In genomic region chr9:128845186-128845931, GRCh38 we compare ENCODE assay signal across 10 cellular contexts. TPM values are rescaled to one million over a fixed set of nuclear protein-coding genes. Genes with fewer than 3 reads are reported as not detected.
DNase-seq lines count a peak whose midpoint lies in the region; ATAC-seq, FAIRE-seq and TF ChIP-seq lines count a peak whose summit lies in the region.
"Had no signal": no experiment of that assay in that cellular context is flagged by ENCODE, and none has a peak within 500 bp of the region (broad histone marks: within the 10 kb centered on the region; RNA-seq: fewer than 3 reads in every experiment).

No MANE protein-coding gene starts in this region.

- intact Hi-C loops in posterior vena cava (cut with DNase I), result no loop called here

- peak overlapping the region; percentile 6 for H3K27ac ChIP-seq in endodermal cell (ENCODE audit: low read depth, low read length)

- H3K27me3 ChIP-seq in endodermal cell (ENCODE audit: control insufficient read depth, insufficient read depth, low read length, poor library complexity, severe bottlenecking), result no peaks in the 10 kb centered on the region

- 87 to 93% methylated on average over 9 to 13 of the region's 13 CpGs for WGBS in endodermal cell (ENCODE audit: insufficient coverage in 1 of 2, insufficient read length in 1 of 2), 2 experiments

- peaks cover 24% of the 10 kb centered on the region for H3K9me3 Mint-ChIP-seq in endodermal cell

- H3K4me1 ChIP-seq in endodermal cell (ENCODE audit: control insufficient read depth, insufficient read depth, low read length), result peaks cover 9% of the 10 kb centered on the region

- peaks cover 33% of the 10 kb centered on the region for H3K36me3 Mint-ChIP-seq in endodermal cell (ENCODE audit: low read depth)

- peak overlapping the region; percentile 40 for H3K4me3 ChIP-seq in endodermal cell (ENCODE audit: low read length)

- H3K4me3 Mint-ChIP-seq in endodermal cell, result no peak overlapping the region
- H3K4me3 Mint-ChIP-seq: activated CD4-positive, alpha-beta memory T cell treated with anti-CD3 and anti-CD28 coated beads for 36 hours had no signal

- DNase-seq in EH (ENCODE audit: low read depth) (peak; percentile 18), NCI-H345 treated with DMSO at 0.1 percent for 48 hours (lab: John Stamatoyannopoulos, UW; ENCODE audit: unreplicated experiment) (peak; percentile 81), endodermal cell (peak; percentile 76), posterior vena cava (ENCODE audit: low spot score) (peak; percentile 72), SW 1271 (lab: John Stamatoyannopoulos, UW) (no peak), HTR-8/SVneo (ENCODE audit: insufficient read length, low spot score) (no peak)
- DNase-seq: activated CD4-positive, alpha-beta memory T cell treated with anti-CD3 and anti-CD28 coated beads for 36 hours had no signal

- H3K36me3 ChIP-seq in endodermal cell (ENCODE audit: control insufficient read depth, insufficient read depth, low read length), result no peaks in the 10 kb centered on the region

- ATAC-seq in GM21447 (IDR thresholded peaks at IDR 0.05; ENCODE audit: unreplicated experiment) (no peak), HG03469 (IDR thresholded peaks at IDR 0.05; ENCODE audit: unreplicated experiment) (no peak)

- peaks cover 16% of the 10 kb centered on the region for H3K9me3 ChIP-seq in endodermal cell (ENCODE audit: control insufficient read depth, low read length)

- peak; percentile 60 for TF ChIP-seq CTCF in endodermal cell (conservative IDR thresholded peaks at IDR 0.05)

- peaks cover 8% of the 10 kb centered on the region for H3K4me1 Mint-ChIP-seq in endodermal cell

- no peak overlapping the region for H3K9ac ChIP-seq in endodermal cell (ENCODE audit: extremely low read depth, low read length, poor library complexity, severe bottlenecking)

- H3K27me3 Mint-ChIP-seq in endodermal cell (ENCODE audit: insufficient read depth), result no peaks in the 10 kb centered on the region
- H3K27me3 Mint-ChIP-seq: activated CD4-positive, alpha-beta memory T cell treated with anti-CD3 and anti-CD28 coated beads for 36 hours had no signal

- FAIRE-seq in HTR-8/SVneo (lab: Jason Lieb, UNC), result no peak
- FAIRE-seq: urothelium cell line had no signal

- peak overlapping the region; percentile 78 for H3K27ac Mint-ChIP-seq in endodermal cell
- H3K27ac Mint-ChIP-seq: activated CD4-positive, alpha-beta memory T cell treated with anti-CD3 and anti-CD28 coated beads for 36 hours had no signal

RNA-seq across cellular contexts. Expression of gene SPOUT1, which starts 15.8 kb away (rescaled TPM):
- total RNA-seq in endodermal cell, result 10 to 100 TPM; 66.9 to 86.5 TPM
- 39.4 TPM for polyA plus RNA-seq in endodermal cell (2013, experiment 1 of 2)
- polyA plus RNA-seq in endodermal cell (2013, experiment 2 of 2), result 25.4 TPM
- total RNA-seq in posterior vena cava, result 10 to 100 TPM; 23.3 to 24.8 TPM

RNA-seq across cellular contexts. Expression of gene ENDOG, which starts 27.1 kb away (rescaled TPM):
- total RNA-seq in endodermal cell, result 10 to 100 TPM; 15.5 to 15.7 TPM
- 13.1 TPM for polyA plus RNA-seq in endodermal cell (2013, experiment 1 of 2)
- polyA plus RNA-seq in endodermal cell (2013, experiment 2 of 2), result 11.5 TPM
- 10 to 100 TPM; 15.8 to 16.6 TPM for total RNA-seq in posterior vena cava

RNA-seq across cellular contexts. Expression of gene KYAT1, which starts 36.4 kb away (rescaled TPM):
- 10 to 100 TPM; 13.6 to 25.3 TPM for total RNA-seq in endodermal cell
- polyA plus RNA-seq in endodermal cell (2013, experiment 1 of 2), result 18.8 TPM
- 16.8 TPM for polyA plus RNA-seq in endodermal cell (2013, experiment 2 of 2)
- 1 to 10 TPM; 5.1 to 5.5 TPM for total RNA-seq in posterior vena cava

RNA-seq across cellular contexts. Expression of gene LRRC8A, which starts 36.6 kb away (rescaled TPM):
- total RNA-seq in endodermal cell, result 10 to 100 TPM; 54.6 to 58.7 TPM
- polyA plus RNA-seq in endodermal cell (2013, experiment 1 of 2), result 32.7 TPM
- polyA plus RNA-seq in endodermal cell (2013, experiment 2 of 2), result 34.9 TPM
- total RNA-seq in posterior vena cava, result 10 to 100 TPM; 49.1 to 58.3 TPM

RNA-seq across cellular contexts. Expression of gene TBC1D13, which starts 58.3 kb away (rescaled TPM):
- total RNA-seq in endodermal cell (10 to 100 TPM; 30.2 to 34.3 TPM), posterior vena cava (10 to 100 TPM; 19.2 to 21.3 TPM)
- 30.9 TPM for polyA plus RNA-seq in endodermal cell (2013, experiment 1 of 2)
- 27.1 TPM for polyA plus RNA-seq in endodermal cell (2013, experiment 2 of 2)

Comparison
In these comparisons a context has a peak if more than half of its experiments do, and no peak if none do; other contexts are left out.
1. DNase-seq: peak in EH (single experiment), NCI-H345 treated with DMSO at 0.1 percent for 48 hours (single experiment), endodermal cell (single experiment) and posterior vena cava (single experiment); none in SW 1271 (0 of 2) and HTR-8/SVneo (single experiment).